ENCODE assay signal across 16 cellular contexts in genomic region chr2:1736045-1736444, GRCh38. TPM values are rescaled to one million over a fixed set of nuclear protein-coding genes. Genes with fewer than 3 reads are reported as not detected.
DNase-seq lines count a peak whose midpoint lies in the region; ATAC-seq and TF ChIP-seq lines count a peak whose summit lies in the region.
"Had no signal": no experiment of that assay in that cellular context is flagged by ENCODE, and none has a peak within 500 bp of the region (broad histone marks: within the 10 kb centered on the region; RNA-seq: fewer than 3 reads in every experiment).

No MANE protein-coding gene starts in this region.

- H3K27ac ChIP-seq in thoracic aorta = peak overlapping the region; percentile 60 to 76
- H3K27ac ChIP-seq: KMS-11 had no signal

- in situ Hi-C loops in astrocyte of the spinal cord (cut with HindIII; ENCODE audit: low sequenced_read_pairs) = no loop called here

- peaks cover 11 to 60% of the 10 kb centered on the region in 2 donors for H3K4me1 ChIP-seq in thoracic aorta (ENCODE audit: control insufficient read depth in 1 of 2, low read depth in 2 of 2)

- no peaks in the 10 kb centered on the region for H3K27me3 ChIP-seq in thoracic aorta (replicated peaks; ENCODE audit: insufficient read depth)

- no peaks in the 10 kb centered on the region for H3K36me3 ChIP-seq in thoracic aorta

- H3K4me3 ChIP-seq in astrocyte of the spinal cord (ENCODE audit: low read depth, low read length) (no peak overlapping the region), thoracic aorta (no peak overlapping the region)

- ATAC-seq in left lobe of liver (peak; percentile 67), thoracic aorta (ENCODE audit: insufficient number of reproducible peaks, low FRiP score, low read depth) (no peak), HG03095 (IDR thresholded peaks at IDR 0.05; ENCODE audit: unreplicated experiment) (no peak)

- no peak for TF ChIP-seq CTCF in astrocyte of the spinal cord (IDR thresholded peaks at IDR 0.05; ENCODE audit: low read depth, low read length)
- TF ChIP-seq CTCF in thoracic aorta (IDR thresholded peaks at IDR 0.05) = no peak

- DNase-seq in HCEC 1CT (peak; percentile 59), astrocyte of the spinal cord (ENCODE audit: low read depth, low spot score) (peak; percentile 40), left lobe of liver (ENCODE audit: low spot score) (peak; percentile 7), thoracic aorta (ENCODE audit: low spot score) (no peak), NCI-H187 treated with DMSO at 0.1 percent for 48 hours (lab: John Stamatoyannopoulos, UW) (no peak), NCI-H2227 (lab: John Stamatoyannopoulos, UW; ENCODE audit: unreplicated experiment) (no peak)
- DNase-seq: activated B cell treated with CpG ODN at 0.5 μM for 24 hours; activated effector memory CD4-positive, alpha-beta T cell treated with Interleukin-2 at 50 U/mL for 16 hours; amniotic stem cell; CD4-positive, alpha-beta T cell; kidney; midbrain; NCI-H1105 treated with DMSO at 0.1 percent for 48 hours; NK-92 treated with Interleukin-12 subunit alpha and Interleukin-12 subunit beta, amount 100 ng/mL, for 24 hours had no signal

- peaks cover 3% of the 10 kb centered on the region for H3K9me3 ChIP-seq in thoracic aorta

RNA-seq across cellular contexts. Expression of gene PXDN, which starts 8.3 kb away (rescaled TPM):
- total RNA-seq in left lobe of liver (9.4 TPM), thoracic aorta (100 to 1,000 TPM in 1 of 2 donors, 10 to 100 TPM in 1; 97.5 to 114 TPM)

Comparison
In these comparisons a context has a peak if more than half of its experiments do, and no peak if none do; other contexts are left out.
1. DNase-seq: peak in HCEC 1CT (single experiment), astrocyte of the spinal cord (single experiment) and left lobe of liver (single experiment); none in thoracic aorta (single experiment), NCI-H187 treated with DMSO at 0.1 percent for 48 hours (single experiment) and NCI-H2227 (single experiment).